8 cellular contexts compared by ENCODE assay signal in the genomic region with DNA sequence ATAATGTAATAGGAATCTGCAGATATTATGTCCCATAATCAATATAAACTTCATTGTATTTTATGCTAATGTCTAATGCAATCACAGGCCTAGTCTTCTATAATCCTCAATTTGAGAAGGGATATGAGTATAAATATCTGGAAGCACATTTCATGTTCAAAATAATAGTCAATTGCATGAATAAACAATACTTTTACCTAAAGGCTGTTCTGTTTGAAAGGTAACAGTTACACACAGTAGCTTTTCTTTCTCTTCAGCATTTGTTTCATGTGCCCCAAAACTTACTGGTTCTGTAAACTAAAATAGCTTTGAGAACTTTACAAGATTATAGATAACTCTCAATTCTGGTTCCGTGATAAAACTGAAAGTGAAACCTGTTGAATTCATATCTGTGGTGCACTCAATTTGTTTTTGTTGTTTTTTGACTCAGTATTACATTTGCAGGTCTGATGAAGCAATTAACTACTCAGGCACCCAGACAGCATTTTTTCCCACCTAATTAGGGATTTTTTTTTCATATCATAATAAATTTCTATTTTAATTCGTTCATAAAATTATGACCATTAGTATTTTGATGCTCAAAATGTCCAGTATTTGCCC.
DNase-seq lines count a peak whose midpoint lies in the region; ATAC-seq and TF ChIP-seq lines count a peak whose summit lies in the region.

No MANE protein-coding gene starts in this region.

- no peaks in the 10 kb centered on the region for H3K4me1 ChIP-seq in parathyroid adenoma

- DNase-seq in A172 (ENCODE audit: low spot score) (peak; percentile 7), ureter (ENCODE audit: low spot score) (no peak), AG20443 (ENCODE audit: low spot score) (no peak)
- DNase-seq in activated naive CD8-positive, alpha-beta T cell treated with anti-CD3 and anti-CD28 coated beads, Interleukin-2, amount 10 ng/mL, durations not matched to agents 7 days and 5 days, result no peak

- H2AFZ ChIP-seq in parathyroid adenoma, result no peak overlapping the region

- peak overlapping the region; percentile 45 for H3K4me3 ChIP-seq in parathyroid adenoma (ENCODE audit: low read depth, low read length)

- H3K4me1 Mint-ChIP-seq in activated naive CD8-positive, alpha-beta T cell treated with anti-CD3 and anti-CD28 coated beads, Interleukin-2, amount 10 ng/mL, durations not matched to agents 7 days and 5 days, result peaks cover 11% of the 10 kb centered on the region

- no peaks in the 10 kb centered on the region for H3K79me2 ChIP-seq in parathyroid adenoma

- peak overlapping the region; percentile 75 for H3K27ac Mint-ChIP-seq in activated naive CD8-positive, alpha-beta T cell treated with anti-CD3 and anti-CD28 coated beads, Interleukin-2, amount 10 ng/mL, durations not matched to agents 7 days and 5 days

- peaks cover 2% of the 10 kb centered on the region for H3K9me3 Mint-ChIP-seq in activated naive CD8-positive, alpha-beta T cell treated with anti-CD3 and anti-CD28 coated beads, Interleukin-2, amount 10 ng/mL, durations not matched to agents 7 days and 5 days

- POLR2A ChIA-PET in activated naive CD8-positive, alpha-beta T cell treated with anti-CD3 and anti-CD28 coated beads, Interleukin-2, amount 10 ng/mL, durations not matched to agents 7 days and 5 days (lab: Charles Lee), result no interaction called here

- no peaks in the 10 kb centered on the region for H3K27me3 ChIP-seq in parathyroid adenoma (ENCODE audit: control insufficient read depth, insufficient read depth, low read length)

- TF ChIP-seq CTCF in parathyroid adenoma (IDR thresholded peaks at IDR 0.05), result no peak

- no peaks in the 10 kb centered on the region for H3K9me3 ChIP-seq in parathyroid adenoma (ENCODE audit: control insufficient read depth, low read length)

- H3K36me3 ChIP-seq in parathyroid adenoma (ENCODE audit: control insufficient read depth, insufficient read depth, low read length), result no peaks in the 10 kb centered on the region

- H3K27ac ChIP-seq in parathyroid adenoma, result no peak overlapping the region

- peaks cover 2% of the 10 kb centered on the region for H3K36me3 Mint-ChIP-seq in activated naive CD8-positive, alpha-beta T cell treated with anti-CD3 and anti-CD28 coated beads, Interleukin-2, amount 10 ng/mL, durations not matched to agents 7 days and 5 days

- H3K9ac ChIP-seq in parathyroid adenoma, result no peak overlapping the region

- ATAC-seq in GM19035 (IDR thresholded peaks at IDR 0.05; ENCODE audit: unreplicated experiment), result peak; percentile 80
- ATAC-seq in HG03439 (IDR thresholded peaks at IDR 0.05; ENCODE audit: unreplicated experiment), result peak; percentile 90
- peak; percentile 66 for ATAC-seq in activated naive CD8-positive, alpha-beta T cell treated with anti-CD3 and anti-CD28 coated beads, Interleukin-2, amount 10 ng/mL, durations not matched to agents 7 days and 5 days (ENCODE audit: low read depth)
- ATAC-seq in esophagus mucosa, result no peak

- peak overlapping the region; percentile 78 for H3K4me2 ChIP-seq in parathyroid adenoma (ENCODE audit: low read length)

- H3K4me3 Mint-ChIP-seq in activated naive CD8-positive, alpha-beta T cell treated with anti-CD3 and anti-CD28 coated beads, Interleukin-2, amount 10 ng/mL, durations not matched to agents 7 days and 5 days, result peak overlapping the region; percentile 79

- no peaks in the 10 kb centered on the region for H3K27me3 Mint-ChIP-seq in activated naive CD8-positive, alpha-beta T cell treated with anti-CD3 and anti-CD28 coated beads, Interleukin-2, amount 10 ng/mL, durations not matched to agents 7 days and 5 days
